ENCODE assay signal across 2 cellular contexts in the genomic region with DNA sequence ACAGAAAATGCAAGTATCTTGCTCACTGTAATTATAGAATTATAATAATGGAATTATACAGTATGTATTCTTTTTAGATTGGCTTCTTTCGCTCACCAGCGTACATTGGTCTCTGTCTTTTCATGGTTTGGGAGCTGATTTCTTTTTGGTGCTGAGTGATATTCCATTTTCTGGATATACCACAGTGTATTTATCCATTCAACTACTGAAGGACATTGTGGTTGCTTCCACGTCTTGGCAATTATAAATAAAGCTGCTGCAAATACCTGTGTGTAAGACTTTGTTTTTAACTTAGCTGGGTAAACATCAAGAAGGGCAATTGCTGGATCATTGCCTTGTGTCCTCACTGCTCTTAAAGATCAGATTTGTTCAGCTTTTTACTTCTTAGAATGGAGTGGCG.
TF ChIP-seq lines count a peak whose summit lies in the region.

No MANE protein-coding gene starts in this region.

TF ChIP-seq in HEK293, 187 proteins besides CTCF, POLR2A, EP300 and RAD21 (continued from another document):
- TF ChIP-seq, protein P1, sequence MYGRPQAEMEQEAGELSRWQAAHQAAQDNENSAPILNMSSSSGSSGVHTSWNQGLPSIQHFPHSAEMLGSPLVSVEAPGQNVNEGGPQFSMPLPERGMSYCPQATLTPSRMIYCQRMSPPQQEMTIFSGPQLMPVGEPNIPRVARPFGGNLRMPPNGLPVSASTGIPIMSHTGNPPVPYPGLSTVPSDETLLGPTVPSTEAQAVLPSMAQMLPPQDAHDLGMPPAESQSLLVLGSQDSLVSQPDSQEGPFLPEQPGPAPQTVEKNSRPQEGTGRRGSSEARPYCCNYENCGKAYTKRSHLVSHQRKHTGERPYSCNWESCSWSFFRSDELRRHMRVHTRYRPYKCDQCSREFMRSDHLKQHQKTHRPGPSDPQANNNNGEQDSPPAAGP (tag by site-specific recombination; IDR thresholded peaks at IDR 0.05), result no peak

TF ChIP-seq in GM12878, 131 proteins besides CTCF, POLR2A, EP300 and RAD21 (continued from another document):
- TF ChIP-seq, protein P2, sequence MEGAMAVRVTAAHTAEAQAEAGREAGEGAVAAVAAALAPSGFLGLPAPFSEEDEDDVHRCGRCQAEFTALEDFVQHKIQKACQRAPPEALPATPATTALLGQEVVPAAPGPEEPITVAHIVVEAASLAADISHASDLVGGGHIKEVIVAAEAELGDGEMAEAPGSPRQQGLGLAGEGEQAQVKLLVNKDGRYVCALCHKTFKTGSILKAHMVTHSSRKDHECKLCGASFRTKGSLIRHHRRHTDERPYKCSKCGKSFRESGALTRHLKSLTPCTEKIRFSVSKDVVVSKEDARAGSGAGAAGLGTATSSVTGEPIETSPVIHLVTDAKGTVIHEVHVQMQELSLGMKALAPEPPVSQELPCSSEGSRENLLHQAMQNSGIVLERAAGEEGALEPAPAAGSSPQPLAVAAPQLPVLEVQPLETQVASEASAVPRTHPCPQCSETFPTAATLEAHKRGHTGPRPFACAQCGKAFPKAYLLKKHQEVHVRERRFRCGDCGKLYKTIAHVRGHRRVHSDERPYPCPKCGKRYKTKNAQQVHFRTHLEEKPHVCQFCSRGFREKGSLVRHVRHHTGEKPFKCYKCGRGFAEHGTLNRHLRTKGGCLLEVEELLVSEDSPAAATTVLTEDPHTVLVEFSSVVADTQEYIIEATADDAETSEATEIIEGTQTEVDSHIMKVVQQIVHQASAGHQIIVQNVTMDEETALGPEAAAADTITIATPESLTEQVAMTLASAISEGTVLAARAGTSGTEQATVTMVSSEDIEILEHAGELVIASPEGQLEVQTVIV (IDR thresholded peaks at IDR 0.05; ENCODE audit: borderline replicate concordance, partially characterized antibody), result no peak
- TF ChIP-seq MXI1 (IDR thresholded peaks at IDR 0.05; ENCODE audit: low read depth, low read length), result no peak
- no peak for TF ChIP-seq RELA (IDR thresholded peaks at IDR 0.05; ENCODE audit: borderline replicate concordance, partially characterized antibody)
- TF ChIP-seq, protein P3, sequence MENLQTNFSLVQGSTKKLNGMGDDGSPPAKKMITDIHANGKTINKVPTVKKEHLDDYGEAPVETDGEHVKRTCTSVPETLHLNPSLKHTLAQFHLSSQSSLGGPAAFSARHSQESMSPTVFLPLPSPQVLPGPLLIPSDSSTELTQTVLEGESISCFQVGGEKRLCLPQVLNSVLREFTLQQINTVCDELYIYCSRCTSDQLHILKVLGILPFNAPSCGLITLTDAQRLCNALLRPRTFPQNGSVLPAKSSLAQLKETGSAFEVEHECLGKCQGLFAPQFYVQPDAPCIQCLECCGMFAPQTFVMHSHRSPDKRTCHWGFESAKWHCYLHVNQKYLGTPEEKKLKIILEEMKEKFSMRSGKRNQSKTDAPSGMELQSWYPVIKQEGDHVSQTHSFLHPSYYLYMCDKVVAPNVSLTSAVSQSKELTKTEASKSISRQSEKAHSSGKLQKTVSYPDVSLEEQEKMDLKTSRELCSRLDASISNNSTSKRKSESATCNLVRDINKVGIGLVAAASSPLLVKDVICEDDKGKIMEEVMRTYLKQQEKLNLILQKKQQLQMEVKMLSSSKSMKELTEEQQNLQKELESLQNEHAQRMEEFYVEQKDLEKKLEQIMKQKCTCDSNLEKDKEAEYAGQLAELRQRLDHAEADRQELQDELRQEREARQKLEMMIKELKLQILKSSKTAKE (IDR thresholded peaks at IDR 0.05; ENCODE audit: low read depth, poor library complexity, severe bottlenecking), result no peak
- no peak for TF ChIP-seq NR2C2 (IDR thresholded peaks at IDR 0.05; ENCODE audit: borderline replicate concordance, control insufficient read depth, insufficient read length, low read depth)
- TF ChIP-seq RB1 (IDR thresholded peaks at IDR 0.05; ENCODE audit: borderline replicate concordance), result no peak
- no peak for TF ChIP-seq NFXL1 (IDR thresholded peaks at IDR 0.05; ENCODE audit: borderline replicate concordance)
- TF ChIP-seq POLR2AphosphoS2 (IDR thresholded peaks at IDR 0.05; ENCODE audit: low read depth, low read length), result no peak
- TF ChIP-seq SMC3 (IDR thresholded peaks at IDR 0.05; ENCODE audit: borderline replicate concordance, low read length), result no peak
- no peak for TF ChIP-seq CEBPB (IDR thresholded peaks at IDR 0.05; ENCODE audit: borderline replicate concordance in 1 of 2, low read depth in 2 of 2, low read length in 2 of 2)
TF ChIP-seq in GM12878: peak in this region for 0.
